Comparison of ENCODE assay signal across 12 cellular contexts in the genomic region with DNA sequence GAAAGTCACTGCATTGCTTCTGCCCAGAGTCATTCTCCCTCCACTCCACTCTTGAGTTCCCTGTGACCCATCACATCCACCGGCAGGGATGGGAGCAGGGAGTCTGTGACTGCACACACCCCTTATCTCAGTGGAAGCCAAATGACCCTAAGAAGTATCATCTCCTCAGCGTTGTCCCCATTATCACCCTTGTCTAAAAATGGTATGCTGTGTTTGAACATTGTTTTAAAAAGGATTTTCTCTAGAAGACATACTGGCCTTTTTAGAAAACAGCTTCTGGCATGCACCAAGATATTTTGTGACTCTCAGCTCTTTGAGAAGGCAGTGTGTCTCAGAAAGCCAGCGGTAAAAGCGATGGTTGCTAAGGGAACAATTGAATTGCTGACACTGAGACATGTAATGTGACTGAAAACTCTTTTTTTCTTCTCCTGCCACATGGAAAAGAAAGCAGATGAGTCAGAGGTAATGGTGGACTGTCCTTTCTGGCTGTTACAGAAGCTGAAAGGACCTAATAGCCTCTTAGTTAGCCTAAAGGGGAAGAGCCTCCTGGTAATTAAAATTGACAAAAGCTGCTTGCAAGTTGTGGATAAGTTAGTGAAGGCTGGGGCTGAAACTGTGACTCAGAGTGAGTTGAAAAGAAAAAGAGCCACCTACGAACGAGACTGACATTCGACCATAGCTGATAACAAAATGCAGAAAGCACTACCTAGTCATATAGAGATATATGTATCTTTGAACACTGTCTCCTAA.
DNase-seq lines count a peak whose midpoint lies in the region; ATAC-seq and TF ChIP-seq lines count a peak whose summit lies in the region.
"Had no signal": no experiment of that assay in that cellular context is flagged by ENCODE, and none has a peak within 500 bp of the region (broad histone marks: within the 10 kb centered on the region; RNA-seq: fewer than 3 reads in every experiment).

No MANE protein-coding gene starts in this region.

- H4K91ac ChIP-seq in neuronal stem cell (ENCODE audit: low read depth, low read length, poor library complexity) = peak overlapping the region; percentile 35

- H3K18ac ChIP-seq in neuronal stem cell (ENCODE audit: low read length) = peak overlapping the region; percentile 74

- peaks cover 29% of the 10 kb centered on the region for H3K4me1 Mint-ChIP-seq in brain

- peak overlapping the region; percentile 10 for H3K27ac ChIP-seq in KOPT-K1 (ENCODE audit: low read depth, low read length, poor library complexity, severe bottlenecking)
- H3K27ac ChIP-seq in neuronal stem cell (replicated peaks; ENCODE audit: low read length) = peak overlapping the region; percentile 94
- peak overlapping the region in 1 of 59 donors; percentile 40 for H3K27ac ChIP-seq in dorsolateral prefrontal cortex

- peak overlapping the region in 1 of 2 donors; percentile 5 for H3K4me3 ChIP-seq in neuronal stem cell (ENCODE audit: low read length in 2 of 2)
- no peak overlapping the region for H3K4me3 ChIP-seq in dorsolateral prefrontal cortex

- H3K14ac ChIP-seq in neuronal stem cell (ENCODE audit: low read length) = no peak overlapping the region

- H3K79me1 ChIP-seq in neuronal stem cell (ENCODE audit: low read depth, low read length) = no peaks in the 10 kb centered on the region

- H3K23ac ChIP-seq in neuronal stem cell (ENCODE audit: low read depth, low read length, poor library complexity) = no peak overlapping the region

- peak overlapping the region in 3 of 5 experiments; percentile 12 to 35 (median 24) for H3K4me3 Mint-ChIP-seq in brain

- H3K9me3 Mint-ChIP-seq in brain = peaks cover 0 to 4% (median 0%) of the 10 kb centered on the region in 5 experiments

- H3K27ac Mint-ChIP-seq in brain = peak overlapping the region; percentile 59 to 92 (median 87)
- H3K27ac Mint-ChIP-seq: progenitor cell of endocrine pancreas had no signal

- TF ChIP-seq CTCF in brain (conservative IDR thresholded peaks at IDR 0.05) (no peak), dorsolateral prefrontal cortex (IDR thresholded peaks at IDR 0.05 in 54 of 56, conservative IDR thresholded peaks at IDR 0.05 in 2 of 56; ENCODE audit: low read depth in 1 of 56, partially characterized antibody in 56 of 56) (no peak)

- H3K36me3 ChIP-seq in KOPT-K1 (ENCODE audit: insufficient read depth, low read length) (no peaks in the 10 kb centered on the region), neuronal stem cell (replicated peaks in 1 of 2; ENCODE audit: control insufficient read depth in 2 of 2, insufficient read depth in 2 of 2, low read length in 2 of 2) (no peaks in the 10 kb centered on the region)

- no peak overlapping the region for H3K4ac ChIP-seq in neuronal stem cell (ENCODE audit: low read length)

- no peak overlapping the region for H3K9ac ChIP-seq in neuronal stem cell (ENCODE audit: low read depth, low read length, poor library complexity)

- no peak for ATAC-seq in HG03139 (IDR thresholded peaks at IDR 0.05; ENCODE audit: unreplicated experiment)
- no peak for ATAC-seq in HG03108 (IDR thresholded peaks at IDR 0.05; ENCODE audit: unreplicated experiment)
- ATAC-seq: Right ventricle myocardium inferior had no signal

- intact Hi-C loops in dorsolateral prefrontal cortex (cut with DNase I) = no loop called here

- peaks cover 5% of the 10 kb centered on the region for H3K27me3 Mint-ChIP-seq in brain

- no peak overlapping the region for H2BK5ac ChIP-seq in neuronal stem cell (ENCODE audit: low read length)

- H3K4me1 ChIP-seq in neuronal stem cell (ENCODE audit: control insufficient read depth in 2 of 2, insufficient read depth in 1 of 2, low read depth in 1 of 2, low read length in 2 of 2) = peaks cover 15 to 22% of the 10 kb centered on the region in 2 donors

- H4K8ac ChIP-seq in neuronal stem cell (ENCODE audit: low read depth, low read length) = no peak overlapping the region

- H3K27me3 ChIP-seq in neuronal stem cell (ENCODE audit: control insufficient read depth in 3 of 3, insufficient read depth in 3 of 3, low read depth in 1 of 3, low read length in 3 of 3) (no peaks in the 10 kb centered on the region), dorsolateral prefrontal cortex (no peaks in the 10 kb centered on the region)

- peak overlapping the region; percentile 97 for H2BK12ac ChIP-seq in neuronal stem cell (ENCODE audit: low read length)

- H2AK5ac ChIP-seq in neuronal stem cell (ENCODE audit: low read depth, low read length) = no peak overlapping the region

- H3K4me2 ChIP-seq in neuronal stem cell (ENCODE audit: insufficient read depth, low read length, poor library complexity, severe bottlenecking) = peak overlapping the region; percentile 35

- DNase-seq in NCI-H2227 (lab: John Stamatoyannopoulos, UW; ENCODE audit: unreplicated experiment) (peak; percentile 15), NCI-H2227 treated with DMSO at 0.1 percent for 48 hours (lab: John Stamatoyannopoulos, UW) (no peak), neuronal stem cell (ENCODE audit: low spot score) (peak; percentile 69), dorsolateral prefrontal cortex (no peak)
- DNase-seq: 8988T, NCI-H1417 treated with DMSO at 0.1 percent for 48 hours had no signal

- H2BK120ac ChIP-seq in neuronal stem cell (ENCODE audit: low read depth, low read length) = no peak overlapping the region

- H3K9me3 ChIP-seq in KOPT-K1 (ENCODE audit: insufficient read depth, low read length, poor library complexity, severe bottlenecking) (peaks cover 18% of the 10 kb centered on the region), neuronal stem cell (replicated peaks in 1 of 2; ENCODE audit: control insufficient read depth in 2 of 2, insufficient read depth in 1 of 2, low read depth in 1 of 2, low read length in 2 of 2) (peaks cover 0 to 8% of the 10 kb centered on the region in 2 donors)

- WGBS in neuronal stem cell (ENCODE audit: extremely low coverage in 2 of 2, insufficient read length in 2 of 2, insufficient replicate concordance in 1 of 2), 2 donors = no CpG with 5 or more reads among the region's 7 CpGs

- H2BK15ac ChIP-seq in neuronal stem cell (ENCODE audit: low read length) = no peak overlapping the region

- H3K36me3 Mint-ChIP-seq in brain = no peaks in the 10 kb centered on the region

- peak overlapping the region; percentile 65 for H2AFZ ChIP-seq in neuronal stem cell (ENCODE audit: low read length)

Comparison
In these comparisons a context has a peak if more than half of its experiments do, and no peak if none do; other contexts are left out.
1. DNase-seq: peak in NCI-H2227 (single experiment) and neuronal stem cell (single experiment); none in NCI-H2227 treated with DMSO at 0.1 percent for 48 hours (single experiment) and dorsolateral prefrontal cortex (0 of 10).